In the genomic region with DNA sequence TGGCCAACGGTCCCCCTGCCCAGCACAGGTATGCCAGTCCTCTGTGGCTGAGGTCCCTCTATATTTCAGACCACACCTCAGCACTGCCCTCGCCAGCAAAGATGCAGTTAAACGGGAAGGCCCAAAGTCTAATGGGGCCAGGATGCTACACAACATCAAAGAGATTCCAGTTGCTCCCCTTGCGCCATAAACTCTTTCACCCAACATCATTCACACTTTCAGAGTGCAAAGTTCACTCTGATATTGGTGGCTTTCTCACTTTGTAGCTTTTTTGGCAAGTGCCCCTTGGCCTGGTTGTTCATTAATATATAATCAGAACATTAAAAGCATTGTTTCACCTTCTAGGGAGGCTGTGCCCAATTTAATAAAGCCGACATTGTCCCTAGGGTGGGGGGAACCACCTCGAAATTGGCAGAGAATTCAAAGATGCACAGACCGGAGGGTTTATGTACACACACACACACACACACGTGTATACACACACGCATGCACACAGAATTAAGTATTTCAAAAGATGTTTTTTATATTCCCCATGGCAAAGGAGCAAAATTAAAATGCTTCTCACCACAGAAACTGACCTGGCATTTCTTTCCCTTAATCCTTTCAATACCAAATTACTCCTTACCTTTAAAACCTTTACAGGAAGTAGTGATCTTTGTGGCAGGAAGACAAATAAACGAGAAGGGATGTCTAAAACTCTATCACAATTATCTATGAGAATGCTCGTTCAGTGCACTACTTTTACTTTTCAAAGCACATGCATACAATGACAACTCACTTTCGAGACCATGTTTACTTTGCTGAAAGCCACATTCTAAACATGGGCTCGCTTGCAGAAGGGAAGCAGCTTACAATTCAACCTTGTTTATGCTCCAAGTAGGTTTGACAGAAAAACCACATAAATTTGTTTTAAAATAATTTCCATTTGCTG, we compare ENCODE assay signal across 9 cellular contexts. TPM values are rescaled to one million over a fixed set of nuclear protein-coding genes. Genes with fewer than 3 reads are reported as not detected.
DNase-seq lines count a peak whose midpoint lies in the region; ATAC-seq, FAIRE-seq and TF ChIP-seq lines count a peak whose summit lies in the region.
"Had no signal": no experiment of that assay in that cellular context is flagged by ENCODE, and none has a peak within 500 bp of the region (broad histone marks: within the 10 kb centered on the region; RNA-seq: fewer than 3 reads in every experiment).

No MANE protein-coding gene starts in this region.

- H3K4me3 ChIP-seq in GM08714 (ENCODE audit: low read length) = peak overlapping the region; percentile 56; the same call in 1 of the 2 replicates
- H3K4me3 ChIP-seq in neutrophil (ENCODE audit: low read depth in 1 of 2, low read length in 1 of 2) = no peak overlapping the region

- H3K27me3 Mint-ChIP-seq in brain = no peaks in the 10 kb centered on the region

- peaks cover 64% of the 10 kb centered on the region for H3K4me1 Mint-ChIP-seq in brain

- FAIRE-seq in frontal cortex (lab: Jason Lieb, UNC) = no peak

- no peaks in the 10 kb centered on the region for H3K9me3 Mint-ChIP-seq in brain

- H3K27ac ChIP-seq in neutrophil = peak overlapping the region; percentile 36

- H3K27ac Mint-ChIP-seq in brain = peak overlapping the region; percentile 37 to 99 (median 86)

- DNase-seq in cerebellum (ENCODE audit: low spot score) (no peak), NCI-H128 (lab: John Stamatoyannopoulos, UW; ENCODE audit: unreplicated experiment) (no peak), frontal cortex (ENCODE audit: low spot score in 2 of 2) (no peak)

- no peaks in the 10 kb centered on the region for H3K36me3 ChIP-seq in neutrophil

- H3K27me3 ChIP-seq in neutrophil = no peaks in the 10 kb centered on the region

- TF ChIP-seq CTCF in brain (conservative IDR thresholded peaks at IDR 0.05) (no peak), neutrophil (IDR thresholded peaks at IDR 0.05) (no peak)

- H3K4me3 Mint-ChIP-seq in brain = peak overlapping the region in 4 of 5 experiments; percentile 18 to 77 (median 44)

- no peaks in the 10 kb centered on the region for H3K9me3 ChIP-seq in neutrophil
- H3K9me3 ChIP-seq: SK-N-SH had no signal

- peaks cover 35 to 45% of the 10 kb centered on the region in 2 experiments for H3K4me1 ChIP-seq in neutrophil (ENCODE audit: control insufficient read depth in 1 of 2, insufficient read depth in 1 of 2, low read depth in 1 of 2, low read length in 1 of 2)

- peaks cover 13% of the 10 kb centered on the region for H3K36me3 Mint-ChIP-seq in brain

- peak; percentile 40 for ATAC-seq in HG03175 (IDR thresholded peaks at IDR 0.05; ENCODE audit: unreplicated experiment)
- ATAC-seq in HG02763 (IDR thresholded peaks at IDR 0.05; ENCODE audit: unreplicated experiment) = no peak

RNA-seq across cellular contexts. Expression of a gene that starts 19.5 kb away (rescaled TPM):
- 53.8 TPM for polyA plus RNA-seq in brain (ENCODE audit: insufficient read depth, low read depth, low replicate concordance)
- total RNA-seq in cerebellum = 87.7 TPM
- total RNA-seq in frontal cortex = 51.8 TPM
